ENCODE assay signal across 18 cellular contexts in the genomic region with DNA sequence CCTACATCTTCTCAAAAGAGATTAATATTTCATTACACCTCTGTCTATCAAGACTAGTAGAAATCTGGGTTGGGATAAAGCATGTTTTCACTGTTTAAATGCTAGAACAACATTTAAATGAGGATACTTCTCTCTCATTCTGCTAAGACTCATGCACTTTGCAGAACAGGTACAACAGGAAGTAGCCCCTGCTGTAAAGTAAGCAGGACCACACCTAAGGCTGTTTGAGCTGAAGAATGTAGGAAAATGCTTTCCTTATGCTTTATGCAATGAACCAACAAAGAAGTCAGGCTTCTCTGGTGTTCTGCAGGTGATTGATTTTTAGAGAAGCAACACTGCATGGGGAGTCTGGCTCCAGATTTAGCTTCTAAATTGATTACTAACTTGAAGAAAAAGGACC.
DNase-seq lines count a peak whose midpoint lies in the region; ATAC-seq and TF ChIP-seq lines count a peak whose summit lies in the region.
"Had no signal": no experiment of that assay in that cellular context is flagged by ENCODE, and none has a peak within 500 bp of the region (broad histone marks: within the 10 kb centered on the region; RNA-seq: fewer than 3 reads in every experiment).

No MANE protein-coding gene starts in this region.

- H3K9ac ChIP-seq in Karpas-422 (ENCODE audit: low read length) = no peak overlapping the region

- ATAC-seq in mucosa of descending colon (peak; percentile 98), GM19397 (IDR thresholded peaks at IDR 0.05; ENCODE audit: unreplicated experiment) (no peak), GM21360 (IDR thresholded peaks at IDR 0.05; ENCODE audit: unreplicated experiment) (no peak)

- no TSS peak for BruUV-seq in Calu3 (replicated peaks; lab: Mats Ljungman, UMichigan)

- CTCF ChIA-PET in Calu3 (lab: Charles Lee) = interaction anchor here (0.6 to 1.4 kb wide), 3 partner anchors 13 to 392 kb away, joined by 3 to 4 read pairs (median 3); no protein-coding TSS in a partner anchor

- no peaks in the 10 kb centered on the region for H3K27me3 Mint-ChIP-seq in Calu3 (ENCODE audit: unreplicated experiment)
- H3K27me3 Mint-ChIP-seq in activated naive CD8-positive, alpha-beta T cell treated with anti-CD3 and anti-CD28 coated beads for 36 hours = no peaks in the 10 kb centered on the region

- no peaks in the 10 kb centered on the region for H3K9me2 ChIP-seq in Karpas-422 (replicated peaks; ENCODE audit: insufficient read depth, low read length)

- H3K27ac ChIP-seq in Karpas-422 (ENCODE audit: low read length) = no peak overlapping the region
- H3K27ac ChIP-seq: Peyer's patch had no signal

- H2AFZ ChIP-seq in Karpas-422 (ENCODE audit: low read length) = peak overlapping the region; percentile 4; the same call in 1 of the 2 replicates

- H3K4me1 Mint-ChIP-seq in Calu3 (ENCODE audit: low read depth, unreplicated experiment) = peaks cover 17% of the 10 kb centered on the region
- H3K4me1 Mint-ChIP-seq in activated naive CD8-positive, alpha-beta T cell treated with anti-CD3 and anti-CD28 coated beads for 36 hours = no peaks in the 10 kb centered on the region
- H3K4me1 Mint-ChIP-seq: CD14-positive monocyte had no signal

- H3K4me3 ChIP-seq in Karpas-422 (ENCODE audit: low read length) (no peak overlapping the region), epithelial cell of esophagus (ENCODE audit: low read length) (no peak overlapping the region), mucosa of descending colon (no peak overlapping the region)
- H3K4me3 ChIP-seq: Peyer's patch had no signal

- H3K36me3 Mint-ChIP-seq in Calu3 (ENCODE audit: insufficient read depth, unreplicated experiment) = no peaks in the 10 kb centered on the region
- H3K36me3 Mint-ChIP-seq in activated naive CD8-positive, alpha-beta T cell treated with anti-CD3 and anti-CD28 coated beads for 36 hours = no peaks in the 10 kb centered on the region
- H3K36me3 Mint-ChIP-seq: CD14-positive monocyte had no signal

- H4K20me1 ChIP-seq in Karpas-422 (ENCODE audit: insufficient read depth, low read depth, low read length) = no peaks in the 10 kb centered on the region

- no peak for TF ChIP-seq CTCF in Calu3 (IDR thresholded peaks at IDR 0.05; ENCODE audit: unreplicated experiment)
- TF ChIP-seq CTCF in epithelial cell of esophagus (IDR thresholded peaks at IDR 0.05; ENCODE audit: insufficient read depth, low read depth, low read length, missing control alignments) = no peak
- TF ChIP-seq CTCF in mucosa of descending colon (IDR thresholded peaks at IDR 0.05) = no peak

- no peak overlapping the region for H3K4me2 ChIP-seq in Karpas-422 (ENCODE audit: low read depth, low read length, poor library complexity, severe bottlenecking)

- peak; percentile 52 for DNase-seq in Calu3
- no peak for DNase-seq in Karpas-422
- DNase-seq in epithelial cell of esophagus (ENCODE audit: low read depth) = peak; percentile 84
- DNase-seq in mucosa of descending colon = peak in 1 of 3 donors; percentile 69
- DNase-seq in activated CD4-positive, CD25-positive, alpha-beta regulatory T cell treated with anti-CD3 and anti-CD28 coated beads, Interleukin-2, amount 50 U/mL, for 72 hours = no peak
- DNase-seq in activated naive CD8-positive, alpha-beta T cell treated with anti-CD3 and anti-CD28 coated beads for 36 hours = no peak
- DNase-seq: AML-193, DMS153, IMR-90, Kasumi-1, NCI-H1105 treated with DMSO at 0.1 percent for 48 hours, NCI-H1694 treated with DMSO at 0.1 percent for 48 hours, NCI-H2171, Peyer's patch, SHP77 had no signal

- H3K4me1 ChIP-seq in Karpas-422 (ENCODE audit: low read length) (peaks cover 11% of the 10 kb centered on the region), mucosa of descending colon (ENCODE audit: low read depth) (no peaks in the 10 kb centered on the region)
- H3K4me1 ChIP-seq: Peyer's patch had no signal

- H3K9me3 ChIP-seq in Karpas-422 (ENCODE audit: low read length) (peaks cover 14% of the 10 kb centered on the region), mucosa of descending colon (no peaks in the 10 kb centered on the region)
- H3K9me3 ChIP-seq: Peyer's patch had no signal

- no peak overlapping the region for H3K27ac Mint-ChIP-seq in Calu3 (ENCODE audit: unreplicated experiment)
- H3K27ac Mint-ChIP-seq in activated naive CD8-positive, alpha-beta T cell treated with anti-CD3 and anti-CD28 coated beads for 36 hours = no peak overlapping the region
- H3K27ac Mint-ChIP-seq: CD14-positive monocyte had no signal

- H3K9me3 Mint-ChIP-seq in Calu3 (ENCODE audit: low read depth, unreplicated experiment) = peaks cover 6% of the 10 kb centered on the region
- peaks cover 5% of the 10 kb centered on the region for H3K9me3 Mint-ChIP-seq in activated naive CD8-positive, alpha-beta T cell treated with anti-CD3 and anti-CD28 coated beads for 36 hours

- peaks cover 4% of the 10 kb centered on the region; the same call in 1 of the 2 replicates for H3K36me3 ChIP-seq in Karpas-422 (ENCODE audit: insufficient read depth, low read length)
- no peaks in the 10 kb centered on the region for H3K36me3 ChIP-seq in mucosa of descending colon (ENCODE audit: low read depth)
- H3K36me3 ChIP-seq: Peyer's patch had no signal

- intact Hi-C loops in Calu3 (cut with micrococcal nuclease; ENCODE audit: unreplicated experiment) = loop anchor here (5.0 to 10.0 kb wide), 2 partner anchors 89 to 364 kb away; a partner anchor contains a TSS
- intact Hi-C loops in mucosa of descending colon (cut with DNase I, micrococcal nuclease) = loop anchor here in 1 of 2 donors (5.0 kb wide), 1 partner anchor 194 kb away; no protein-coding TSS in a partner anchor

- H3K79me2 ChIP-seq in Karpas-422 (ENCODE audit: low read length) = no peaks in the 10 kb centered on the region

- no peaks in the 10 kb centered on the region for H3K27me3 ChIP-seq in Karpas-422 (ENCODE audit: low read length)
- H3K27me3 ChIP-seq: Peyer's patch had no signal

- H3K4me3 Mint-ChIP-seq in Calu3 (ENCODE audit: low read depth, unreplicated experiment) = no peak overlapping the region
- no peak overlapping the region for H3K4me3 Mint-ChIP-seq in activated naive CD8-positive, alpha-beta T cell treated with anti-CD3 and anti-CD28 coated beads for 36 hours
- H3K4me3 Mint-ChIP-seq: CD14-positive monocyte had no signal

Comparison
In these comparisons a context has a peak if more than half of its experiments do, and no peak if none do; other contexts are left out.
1. DNase-seq: peak in Calu3 (single experiment) and epithelial cell of esophagus (single experiment); none in Karpas-422 (single experiment), activated CD4-positive, CD25-positive, alpha-beta regulatory T cell treated with anti-CD3 and anti-CD28 coated beads, Interleukin-2, amount 50 U/mL, for 72 hours (single experiment) and activated naive CD8-positive, alpha-beta T cell treated with anti-CD3 and anti-CD28 coated beads for 36 hours (single experiment).